Comparison of ENCODE assay signal across 20 cellular contexts in the genomic region with DNA sequence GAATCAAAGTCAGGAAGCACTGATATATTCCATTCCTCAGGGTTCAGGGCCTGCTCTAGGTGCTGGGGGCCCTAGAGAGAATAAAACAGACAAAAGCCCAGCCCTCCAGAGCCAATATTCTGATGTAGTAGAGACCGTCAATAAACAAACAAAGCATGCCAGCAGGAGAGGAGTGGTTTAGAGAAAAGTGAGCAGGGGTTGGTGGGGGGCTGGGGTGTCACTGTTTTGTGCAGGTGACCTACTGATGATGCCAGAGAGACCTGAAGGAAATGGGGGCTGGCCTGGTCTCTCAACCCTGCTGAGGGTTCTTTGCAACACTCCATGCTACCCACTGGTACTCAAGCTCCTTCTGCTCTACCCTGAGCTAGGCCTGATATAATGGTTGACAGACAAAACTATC. TPM values are rescaled to one million over a fixed set of nuclear protein-coding genes. Genes with fewer than 3 reads are reported as not detected.
DNase-seq lines count a peak whose midpoint lies in the region; ATAC-seq lines count a peak whose summit lies in the region.
"Had no signal": no experiment of that assay in that cellular context is flagged by ENCODE, and none has a peak within 500 bp of the region (broad histone marks: within the 10 kb centered on the region; RNA-seq: fewer than 3 reads in every experiment).

No MANE protein-coding gene starts in this region.

- H3K9me3 Mint-ChIP-seq in activated naive CD4-positive, alpha-beta T cell treated with anti-CD3 and anti-CD28 coated beads, Interleukin-2, amount 50 U/mL, for 72 hours: peaks cover 0 to 14% of the 10 kb centered on the region in 2 donors
- no peaks in the 10 kb centered on the region for H3K9me3 Mint-ChIP-seq in activated naive CD8-positive, alpha-beta T cell treated with anti-CD3 and anti-CD28 coated beads for 36 hours
- H3K9me3 Mint-ChIP-seq in stimulated activated effector memory CD8-positive, alpha-beta T cell treated with anti-CD3 and anti-CD28 coated beads, Interleukin-12 subunit alpha, Interleukin-12 subunit beta, amount 100 ng/mL, for 72 hours: no peaks in the 10 kb centered on the region

- no peak overlapping the region for H3K4me3 Mint-ChIP-seq in activated naive CD8-positive, alpha-beta T cell treated with anti-CD3 and anti-CD28 coated beads for 36 hours
- H3K4me3 Mint-ChIP-seq in stimulated activated effector memory CD8-positive, alpha-beta T cell treated with anti-CD3 and anti-CD28 coated beads, Interleukin-12 subunit alpha, Interleukin-12 subunit beta, amount 100 ng/mL, for 72 hours: peak overlapping the region; percentile 71

- peaks cover 0 to 8% of the 10 kb centered on the region in 2 donors for H3K36me3 Mint-ChIP-seq in activated naive CD4-positive, alpha-beta T cell treated with anti-CD3 and anti-CD28 coated beads, Interleukin-2, amount 50 U/mL, for 72 hours
- H3K36me3 Mint-ChIP-seq in activated naive CD8-positive, alpha-beta T cell treated with anti-CD3 and anti-CD28 coated beads for 36 hours: peaks cover 5% of the 10 kb centered on the region
- peaks cover 22% of the 10 kb centered on the region for H3K36me3 Mint-ChIP-seq in stimulated activated effector memory CD8-positive, alpha-beta T cell treated with anti-CD3 and anti-CD28 coated beads, Interleukin-12 subunit alpha, Interleukin-12 subunit beta, amount 100 ng/mL, for 72 hours

- peak; percentile 15 for DNase-seq in NCI-H748 (lab: John Stamatoyannopoulos, UW; ENCODE audit: unreplicated experiment)
- DNase-seq in NCI-H748 treated with DMSO at 0.1 percent for 48 hours (lab: John Stamatoyannopoulos, UW): no peak
- DNase-seq in activated naive CD4-positive, alpha-beta T cell treated with anti-CD3 and anti-CD28 coated beads, Interleukin-2, amount 50 U/mL, for 72 hours (ENCODE audit: low spot score in 2 of 2): no peak
- no peak for DNase-seq in activated naive CD4-positive, alpha-beta T cell treated with Interleukin-2 at 50 U/mL for 16 hours
- DNase-seq in activated naive CD8-positive, alpha-beta T cell treated with anti-CD3 and anti-CD28 coated beads for 36 hours: no peak
- no peak for DNase-seq in stimulated activated effector memory CD8-positive, alpha-beta T cell treated with anti-CD3 and anti-CD28 coated beads, Interleukin-12 subunit alpha, Interleukin-12 subunit beta, amount 100 ng/mL, for 72 hours (ENCODE audit: low spot score in 2 of 2)
- no peak for DNase-seq in GDM1 (lab: John Stamatoyannopoulos, UW)
- DNase-seq: COR-L47, DMS153, EL, HCEC 1CT, IMR-90, MV-4-11, NCI-H1417 treated with DMSO at 0.1 percent for 48 hours, NCI-H2029 treated with DMSO at 0.1 percent for 48 hours, SHP77 had no signal

- peak overlapping the region; percentile 42 to 95 for H3K27ac Mint-ChIP-seq in activated naive CD4-positive, alpha-beta T cell treated with anti-CD3 and anti-CD28 coated beads, Interleukin-2, amount 50 U/mL, for 72 hours
- peak overlapping the region; percentile 95 for H3K27ac Mint-ChIP-seq in activated naive CD8-positive, alpha-beta T cell treated with anti-CD3 and anti-CD28 coated beads for 36 hours
- H3K27ac Mint-ChIP-seq in stimulated activated effector memory CD8-positive, alpha-beta T cell treated with anti-CD3 and anti-CD28 coated beads, Interleukin-12 subunit alpha, Interleukin-12 subunit beta, amount 100 ng/mL, for 72 hours: peak overlapping the region; percentile 95

- H3K4me1 Mint-ChIP-seq in activated naive CD8-positive, alpha-beta T cell treated with anti-CD3 and anti-CD28 coated beads for 36 hours: peaks cover 52% of the 10 kb centered on the region
- peaks cover 42% of the 10 kb centered on the region for H3K4me1 Mint-ChIP-seq in stimulated activated effector memory CD8-positive, alpha-beta T cell treated with anti-CD3 and anti-CD28 coated beads, Interleukin-12 subunit alpha, Interleukin-12 subunit beta, amount 100 ng/mL, for 72 hours

- ATAC-seq in activated naive CD4-positive, alpha-beta T cell treated with anti-CD3 and anti-CD28 coated beads, Interleukin-2, amount 50 U/mL, for 72 hours: no peak
- ATAC-seq in stimulated activated effector memory CD8-positive, alpha-beta T cell treated with anti-CD3 and anti-CD28 coated beads, Interleukin-12 subunit alpha, Interleukin-12 subunit beta, amount 100 ng/mL, for 72 hours: no peak
- no peak for ATAC-seq in HG03097 (IDR thresholded peaks at IDR 0.05; ENCODE audit: low FRiP score, unreplicated experiment)

- H3K27me3 Mint-ChIP-seq in activated naive CD8-positive, alpha-beta T cell treated with anti-CD3 and anti-CD28 coated beads for 36 hours: no peaks in the 10 kb centered on the region

RNA-seq across cellular contexts. Expression of a gene that starts 26.5 kb away (rescaled TPM):
- 1 to 10 TPM in 1 of 2 donors, not detected in 1; 8.3 TPM for total RNA-seq in activated naive CD4-positive, alpha-beta T cell treated with anti-CD3 and anti-CD28 coated beads, Interleukin-2, amount 50 U/mL, for 72 hours
- under 1 TPM in 1 of 2 experiments, not detected in 1; 0.21 TPM for total RNA-seq in activated naive CD8-positive, alpha-beta T cell treated with anti-CD3 and anti-CD28 coated beads for 36 hours
- total RNA-seq: A172, HT-29, IMR-90, LHCN-M2 had no signal

RNA-seq across cellular contexts. Expression of a gene that starts 39.6 kb away (rescaled TPM):
- 10 to 100 TPM; 53.0 to 69.4 TPM for total RNA-seq in activated naive CD4-positive, alpha-beta T cell treated with anti-CD3 and anti-CD28 coated beads, Interleukin-2, amount 50 U/mL, for 72 hours
- total RNA-seq in activated naive CD8-positive, alpha-beta T cell treated with anti-CD3 and anti-CD28 coated beads for 36 hours: 10 to 100 TPM; 39.0 to 39.7 TPM
- total RNA-seq: A172, HT-29, IMR-90, LHCN-M2 had no signal

RNA-seq across cellular contexts. Expression of a gene that starts 54.3 kb away (rescaled TPM):
- 1 to 10 TPM in 1 of 2 donors, not detected in 1; 8.4 TPM for total RNA-seq in activated naive CD4-positive, alpha-beta T cell treated with anti-CD3 and anti-CD28 coated beads, Interleukin-2, amount 50 U/mL, for 72 hours
- total RNA-seq in activated naive CD8-positive, alpha-beta T cell treated with anti-CD3 and anti-CD28 coated beads for 36 hours: under 1 TPM; 0.31 to 0.64 TPM
- total RNA-seq: A172, HT-29, IMR-90, LHCN-M2 had no signal
